In the genomic region with DNA sequence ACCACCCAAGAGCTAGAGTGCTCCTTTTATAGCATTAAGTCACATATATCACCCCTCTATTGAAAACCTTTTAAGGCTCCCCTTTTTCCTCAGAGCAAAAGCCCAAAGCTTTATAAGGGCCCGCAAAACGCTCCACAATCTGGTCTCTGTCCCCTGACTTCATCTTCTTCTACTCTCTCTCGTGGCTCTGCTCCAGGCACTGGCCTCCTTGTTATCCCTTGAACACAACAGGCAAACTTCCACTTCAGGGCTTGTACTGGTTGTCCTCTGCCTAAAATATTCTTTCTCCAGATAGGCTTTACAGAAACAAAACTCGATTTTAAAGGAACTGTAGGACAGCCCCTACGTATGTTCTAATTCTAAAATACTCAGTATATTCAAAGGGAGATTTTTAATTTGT, we compare ENCODE assay signal across 20 cellular contexts. TPM values are rescaled to one million over a fixed set of nuclear protein-coding genes. Genes with fewer than 3 reads are reported as not detected.
DNase-seq lines count a peak whose midpoint lies in the region; ATAC-seq and TF ChIP-seq lines count a peak whose summit lies in the region.
"Had no signal": no experiment of that assay in that cellular context is flagged by ENCODE, and none has a peak within 500 bp of the region (broad histone marks: within the 10 kb centered on the region; RNA-seq: fewer than 3 reads in every experiment).

No MANE protein-coding gene starts in this region.

- H3K27ac Mint-ChIP-seq in activated CD4-positive, alpha-beta memory T cell treated with anti-CD3 and anti-CD28 coated beads, Interleukin-2, amount 10 ng/mL, durations not matched to agents 7 days and 5 days = no peak overlapping the region
- H3K27ac Mint-ChIP-seq in activated CD4-positive, alpha-beta memory T cell treated with anti-CD3 and anti-CD28 coated beads for 36 hours = no peak overlapping the region
- H3K27ac Mint-ChIP-seq in brain = peak overlapping the region in 4 of 5 experiments; percentile 45 to 98 (median 96)
- H3K27ac Mint-ChIP-seq: CD8-positive, alpha-beta T cell had no signal

- ATAC-seq in left cardiac atrium (peak; percentile 21 to 35), sciatic nerve (peak; percentile 36), GM18519 (IDR thresholded peaks at IDR 0.05; ENCODE audit: low FRiP score, unreplicated experiment) (no peak), GM18498 (IDR thresholded peaks at IDR 0.05; ENCODE audit: unreplicated experiment) (no peak)
- ATAC-seq: CD8-positive, alpha-beta T cell; HCT116 had no signal

- peak; percentile 7 for DNase-seq in activated CD4-positive, alpha-beta memory T cell treated with anti-CD3 and anti-CD28 coated beads, Interleukin-2, amount 10 ng/mL, durations not matched to agents 7 days and 5 days
- no peak for DNase-seq in activated CD4-positive, alpha-beta memory T cell treated with anti-CD3 and anti-CD28 coated beads for 36 hours
- no peak for DNase-seq in left cardiac atrium
- DNase-seq in sciatic nerve (ENCODE audit: low spot score) = no peak
- DNase-seq in UCSD-AML1 (lab: John Stamatoyannopoulos, UW; ENCODE audit: unreplicated experiment) = no peak
- DNase-seq: 8988T; CD8-positive, alpha-beta T cell; DMS79 treated with DMSO at 0.1 percent for 48 hours; GM23248; KBM-7; MV-4-11; NCI-H1417; NCI-H187 treated with DMSO at 0.1 percent for 48 hours; NCI-H345; NCI-H69 had no signal

- POLR2A ChIA-PET in activated CD4-positive, alpha-beta memory T cell treated with anti-CD3 and anti-CD28 coated beads, Interleukin-2, amount 10 ng/mL, durations not matched to agents 7 days and 5 days (lab: Charles Lee) = no interaction called here
- POLR2A ChIA-PET in activated CD4-positive, alpha-beta memory T cell treated with anti-CD3 and anti-CD28 coated beads for 36 hours (lab: Charles Lee) = interaction anchor here (0.7 kb wide), 1 partner anchor 11 kb away, joined by 3 read pairs; no protein-coding TSS in a partner anchor

- peaks cover 10% of the 10 kb centered on the region for H3K4me1 Mint-ChIP-seq in activated CD4-positive, alpha-beta memory T cell treated with anti-CD3 and anti-CD28 coated beads, Interleukin-2, amount 10 ng/mL, durations not matched to agents 7 days and 5 days
- H3K4me1 Mint-ChIP-seq in activated CD4-positive, alpha-beta memory T cell treated with anti-CD3 and anti-CD28 coated beads for 36 hours (ENCODE audit: low read depth) = peaks cover 26% of the 10 kb centered on the region
- peaks cover 80% of the 10 kb centered on the region for H3K4me1 Mint-ChIP-seq in brain

- H3K36me3 Mint-ChIP-seq in activated CD4-positive, alpha-beta memory T cell treated with anti-CD3 and anti-CD28 coated beads, Interleukin-2, amount 10 ng/mL, durations not matched to agents 7 days and 5 days (ENCODE audit: low read depth) = peaks cover 6% of the 10 kb centered on the region
- peaks cover 5% of the 10 kb centered on the region for H3K36me3 Mint-ChIP-seq in activated CD4-positive, alpha-beta memory T cell treated with anti-CD3 and anti-CD28 coated beads for 36 hours
- peaks cover 5% of the 10 kb centered on the region for H3K36me3 Mint-ChIP-seq in brain

- no peak for TF ChIP-seq CTCF in brain (conservative IDR thresholded peaks at IDR 0.05)

- CTCF ChIA-PET in activated CD4-positive, alpha-beta memory T cell treated with anti-CD3 and anti-CD28 coated beads, Interleukin-2, amount 10 ng/mL, durations not matched to agents 7 days and 5 days (lab: Charles Lee) = interaction anchor here (2.1 kb wide), 1 partner anchor 9 kb away, joined by 6 read pairs; no protein-coding TSS in a partner anchor
- CTCF ChIA-PET in activated CD4-positive, alpha-beta memory T cell treated with anti-CD3 and anti-CD28 coated beads for 36 hours (lab: Charles Lee) = interaction anchor here (0.5 to 5.5 kb wide), 2 partner anchors 9 to 631 kb away, joined by 3 to 37 read pairs; no protein-coding TSS in a partner anchor

- no peaks in the 10 kb centered on the region for H3K27me3 Mint-ChIP-seq in activated CD4-positive, alpha-beta memory T cell treated with anti-CD3 and anti-CD28 coated beads, Interleukin-2, amount 10 ng/mL, durations not matched to agents 7 days and 5 days
- H3K27me3 Mint-ChIP-seq in activated CD4-positive, alpha-beta memory T cell treated with anti-CD3 and anti-CD28 coated beads for 36 hours = no peaks in the 10 kb centered on the region
- H3K27me3 Mint-ChIP-seq in brain = peaks cover 2% of the 10 kb centered on the region

- H3K4me3 Mint-ChIP-seq in activated CD4-positive, alpha-beta memory T cell treated with anti-CD3 and anti-CD28 coated beads, Interleukin-2, amount 10 ng/mL, durations not matched to agents 7 days and 5 days = no peak overlapping the region
- no peak overlapping the region for H3K4me3 Mint-ChIP-seq in activated CD4-positive, alpha-beta memory T cell treated with anti-CD3 and anti-CD28 coated beads for 36 hours
- peak overlapping the region in 2 of 5 experiments; percentile 7 to 40 for H3K4me3 Mint-ChIP-seq in brain
- H3K4me3 Mint-ChIP-seq: CD8-positive, alpha-beta T cell had no signal

- H3K9me3 Mint-ChIP-seq in activated CD4-positive, alpha-beta memory T cell treated with anti-CD3 and anti-CD28 coated beads, Interleukin-2, amount 10 ng/mL, durations not matched to agents 7 days and 5 days = no peaks in the 10 kb centered on the region
- no peaks in the 10 kb centered on the region for H3K9me3 Mint-ChIP-seq in activated CD4-positive, alpha-beta memory T cell treated with anti-CD3 and anti-CD28 coated beads for 36 hours
- no peaks in the 10 kb centered on the region for H3K9me3 Mint-ChIP-seq in brain
- H3K9me3 Mint-ChIP-seq: CD8-positive, alpha-beta T cell had no signal

- intact Hi-C loops in activated CD4-positive, alpha-beta memory T cell treated with anti-CD3 and anti-CD28 coated beads for 36 hours (cut with micrococcal nuclease) = loop anchor here (10.0 kb wide), 1 partner anchor 415 kb away; no protein-coding TSS in a partner anchor
- intact Hi-C loops in left cardiac atrium (cut with DNase I) (loop anchor here in 1 of 2 donors (10.0 kb wide), 1 partner anchor 405 kb away; no protein-coding TSS in a partner anchor), sciatic nerve (cut with DNase I) (loop anchor here (5.0 to 10.0 kb wide), 2 partner anchors 73 to 135 kb away; partner anchors contain the start of gene PACSIN1)

RNA-seq across cellular contexts. Expression of gene SPDEF, which starts 44.0 kb away (rescaled TPM):
- not detected for total RNA-seq in activated CD4-positive, alpha-beta memory T cell treated with anti-CD3 and anti-CD28 coated beads, Interleukin-2, amount 10 ng/mL, durations not matched to agents 7 days and 5 days
- under 1 TPM in 1 of 2 experiments, not detected in 1; 0.33 TPM for total RNA-seq in activated CD4-positive, alpha-beta memory T cell treated with anti-CD3 and anti-CD28 coated beads for 36 hours
- polyA plus RNA-seq in brain (ENCODE audit: insufficient read depth, low read depth, low replicate concordance) = not detected
- total RNA-seq in left cardiac atrium = under 1 TPM in 1 of 2 donors, not detected in 1; 0.16 TPM
- not detected for total RNA-seq in sciatic nerve
- total RNA-seq: GM23248 had no signal
- polyA plus RNA-seq: BJ, GM23248 had no signal

Comparison
In these comparisons a context has a peak if more than half of its experiments do, and no peak if none do; other contexts are left out.
1. H3K27ac Mint-ChIP-seq: peak in brain (4 of 5); none in activated CD4-positive, alpha-beta memory T cell treated with anti-CD3 and anti-CD28 coated beads, Interleukin-2, amount 10 ng/mL, durations not matched to agents 7 days and 5 days (single experiment) and activated CD4-positive, alpha-beta memory T cell treated with anti-CD3 and anti-CD28 coated beads for 36 hours (single experiment).
2. ATAC-seq: peak in left cardiac atrium (2 of 2) and sciatic nerve (single experiment); none in GM18519 (single experiment) and GM18498 (single experiment).